ENCODE assay signal across 1 cellular context in the genomic region with DNA sequence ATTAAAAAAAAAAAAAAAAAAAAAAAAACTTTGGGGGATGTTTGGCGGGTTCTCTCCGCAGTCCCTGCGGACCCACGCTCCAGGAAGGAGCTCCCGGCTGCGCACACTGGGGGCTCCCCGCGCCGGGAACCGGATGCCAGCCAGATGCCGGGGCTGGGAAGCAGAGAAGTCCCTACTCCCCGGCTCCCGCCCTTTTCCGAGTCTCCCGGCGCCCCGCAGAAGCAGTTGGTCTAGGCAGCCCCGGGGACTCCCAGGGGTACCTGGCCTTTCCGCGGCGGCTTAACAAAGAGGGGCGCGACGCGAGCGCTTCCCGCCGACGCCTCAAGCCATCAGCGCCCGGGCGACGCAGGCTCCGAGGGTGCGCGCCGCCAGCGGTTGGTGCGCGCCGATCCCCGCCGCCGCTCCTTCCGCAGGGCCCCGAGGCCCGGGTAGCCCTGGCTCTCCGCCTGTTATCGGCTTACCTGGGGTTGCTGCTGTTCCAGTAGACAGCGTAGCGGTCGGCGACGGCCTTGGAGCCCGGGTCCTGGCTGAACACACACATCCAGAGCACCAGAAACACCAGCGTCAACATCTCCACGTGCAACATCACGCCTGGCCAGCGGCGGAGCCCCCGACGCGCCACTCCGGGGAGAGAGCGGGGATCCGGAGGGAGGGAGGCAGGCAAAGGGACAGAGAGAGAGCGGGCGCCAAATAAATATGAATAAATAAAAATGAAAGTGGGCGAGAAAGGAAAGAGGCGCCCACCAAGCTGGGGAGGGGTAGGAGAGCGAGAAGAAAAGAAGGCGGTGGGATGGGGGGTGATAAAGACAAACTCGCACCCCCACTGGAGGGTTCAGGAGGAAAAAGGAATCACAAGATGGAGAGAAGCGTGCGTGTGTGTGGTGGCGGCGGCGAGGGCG.
TF ChIP-seq lines count a peak whose summit lies in the region.

No MANE protein-coding gene starts in this region.

TF ChIP-seq in HEK293, 187 proteins besides CTCF, POLR2A, EP300 and RAD21 (continued from another document and continues in another):
- TF ChIP-seq KLF10 (tag by site-specific recombination; IDR thresholded peaks at IDR 0.05): no peak
- TF ChIP-seq GLI4 (tag by site-specific recombination; IDR thresholded peaks at IDR 0.05): no peak
- TF ChIP-seq ZNF112 (tag by site-specific recombination; IDR thresholded peaks at IDR 0.05): no peak
- TF ChIP-seq KLF9 (tag by site-specific recombination; IDR thresholded peaks at IDR 0.05; ENCODE audit: low read depth): no peak
- TF ChIP-seq SETDB1 (IDR thresholded peaks at IDR 0.05; ENCODE audit: insufficient read length, low read length): no peak
- TF ChIP-seq ZNF624 (tag by site-specific recombination; IDR thresholded peaks at IDR 0.05): no peak
- TF ChIP-seq, protein P1, sequence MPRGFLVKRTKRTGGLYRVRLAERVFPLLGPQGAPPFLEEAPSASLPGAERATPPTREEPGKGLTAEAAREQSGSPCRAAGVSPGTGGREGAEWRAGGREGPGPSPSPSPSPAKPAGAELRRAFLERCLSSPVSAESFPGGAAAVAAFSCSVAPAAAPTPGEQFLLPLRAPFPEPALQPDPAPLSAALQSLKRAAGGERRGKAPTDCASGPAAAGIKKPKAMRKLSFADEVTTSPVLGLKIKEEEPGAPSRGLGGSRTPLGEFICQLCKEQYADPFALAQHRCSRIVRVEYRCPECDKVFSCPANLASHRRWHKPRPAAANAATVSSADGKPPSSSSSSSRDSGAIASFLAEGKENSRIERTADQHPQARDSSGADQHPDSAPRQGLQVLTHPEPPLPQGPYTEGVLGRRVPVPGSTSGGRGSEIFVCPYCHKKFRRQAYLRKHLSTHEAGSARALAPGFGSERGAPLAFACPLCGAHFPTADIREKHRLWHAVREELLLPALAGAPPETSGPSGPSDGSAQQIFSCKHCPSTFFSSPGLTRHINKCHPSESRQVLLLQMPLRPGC (tag by site-specific recombination; IDR thresholded peaks at IDR 0.05): no peak
- TF ChIP-seq KLF1 (tag by site-specific recombination; IDR thresholded peaks at IDR 0.05): no peak
- TF ChIP-seq, protein P2, sequence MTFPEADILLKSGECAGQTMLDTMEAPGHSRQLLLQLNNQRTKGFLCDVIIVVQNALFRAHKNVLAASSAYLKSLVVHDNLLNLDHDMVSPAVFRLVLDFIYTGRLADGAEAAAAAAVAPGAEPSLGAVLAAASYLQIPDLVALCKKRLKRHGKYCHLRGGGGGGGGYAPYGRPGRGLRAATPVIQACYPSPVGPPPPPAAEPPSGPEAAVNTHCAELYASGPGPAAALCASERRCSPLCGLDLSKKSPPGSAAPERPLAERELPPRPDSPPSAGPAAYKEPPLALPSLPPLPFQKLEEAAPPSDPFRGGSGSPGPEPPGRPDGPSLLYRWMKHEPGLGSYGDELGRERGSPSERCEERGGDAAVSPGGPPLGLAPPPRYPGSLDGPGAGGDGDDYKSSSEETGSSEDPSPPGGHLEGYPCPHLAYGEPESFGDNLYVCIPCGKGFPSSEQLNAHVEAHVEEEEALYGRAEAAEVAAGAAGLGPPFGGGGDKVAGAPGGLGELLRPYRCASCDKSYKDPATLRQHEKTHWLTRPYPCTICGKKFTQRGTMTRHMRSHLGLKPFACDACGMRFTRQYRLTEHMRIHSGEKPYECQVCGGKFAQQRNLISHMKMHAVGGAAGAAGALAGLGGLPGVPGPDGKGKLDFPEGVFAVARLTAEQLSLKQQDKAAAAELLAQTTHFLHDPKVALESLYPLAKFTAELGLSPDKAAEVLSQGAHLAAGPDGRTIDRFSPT (tag by site-specific recombination; IDR thresholded peaks at IDR 0.05): no peak
- no peak; the same call in 1 of the 2 replicates for TF ChIP-seq ZFP37 (tag by site-specific recombination; IDR thresholded peaks at IDR 0.05)
- TF ChIP-seq, protein P3, sequence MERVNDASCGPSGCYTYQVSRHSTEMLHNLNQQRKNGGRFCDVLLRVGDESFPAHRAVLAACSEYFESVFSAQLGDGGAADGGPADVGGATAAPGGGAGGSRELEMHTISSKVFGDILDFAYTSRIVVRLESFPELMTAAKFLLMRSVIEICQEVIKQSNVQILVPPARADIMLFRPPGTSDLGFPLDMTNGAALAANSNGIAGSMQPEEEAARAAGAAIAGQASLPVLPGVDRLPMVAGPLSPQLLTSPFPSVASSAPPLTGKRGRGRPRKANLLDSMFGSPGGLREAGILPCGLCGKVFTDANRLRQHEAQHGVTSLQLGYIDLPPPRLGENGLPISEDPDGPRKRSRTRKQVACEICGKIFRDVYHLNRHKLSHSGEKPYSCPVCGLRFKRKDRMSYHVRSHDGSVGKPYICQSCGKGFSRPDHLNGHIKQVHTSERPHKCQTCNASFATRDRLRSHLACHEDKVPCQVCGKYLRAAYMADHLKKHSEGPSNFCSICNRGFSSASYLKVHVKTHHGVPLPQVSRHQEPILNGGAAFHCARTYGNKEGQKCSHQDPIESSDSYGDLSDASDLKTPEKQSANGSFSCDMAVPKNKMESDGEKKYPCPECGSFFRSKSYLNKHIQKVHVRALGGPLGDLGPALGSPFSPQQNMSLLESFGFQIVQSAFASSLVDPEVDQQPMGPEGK (tag by site-specific recombination; IDR thresholded peaks at IDR 0.05): peak; percentile 88
- TF ChIP-seq, protein P4, sequence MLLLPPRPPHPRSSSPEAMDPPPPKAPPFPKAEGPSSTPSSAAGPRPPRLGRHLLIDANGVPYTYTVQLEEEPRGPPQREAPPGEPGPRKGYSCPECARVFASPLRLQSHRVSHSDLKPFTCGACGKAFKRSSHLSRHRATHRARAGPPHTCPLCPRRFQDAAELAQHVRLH (tag by site-specific recombination; IDR thresholded peaks at IDR 0.05): no peak
- no peak for TF ChIP-seq ZNF549 (tag by site-specific recombination; IDR thresholded peaks at IDR 0.05)
- TF ChIP-seq, protein P5, sequence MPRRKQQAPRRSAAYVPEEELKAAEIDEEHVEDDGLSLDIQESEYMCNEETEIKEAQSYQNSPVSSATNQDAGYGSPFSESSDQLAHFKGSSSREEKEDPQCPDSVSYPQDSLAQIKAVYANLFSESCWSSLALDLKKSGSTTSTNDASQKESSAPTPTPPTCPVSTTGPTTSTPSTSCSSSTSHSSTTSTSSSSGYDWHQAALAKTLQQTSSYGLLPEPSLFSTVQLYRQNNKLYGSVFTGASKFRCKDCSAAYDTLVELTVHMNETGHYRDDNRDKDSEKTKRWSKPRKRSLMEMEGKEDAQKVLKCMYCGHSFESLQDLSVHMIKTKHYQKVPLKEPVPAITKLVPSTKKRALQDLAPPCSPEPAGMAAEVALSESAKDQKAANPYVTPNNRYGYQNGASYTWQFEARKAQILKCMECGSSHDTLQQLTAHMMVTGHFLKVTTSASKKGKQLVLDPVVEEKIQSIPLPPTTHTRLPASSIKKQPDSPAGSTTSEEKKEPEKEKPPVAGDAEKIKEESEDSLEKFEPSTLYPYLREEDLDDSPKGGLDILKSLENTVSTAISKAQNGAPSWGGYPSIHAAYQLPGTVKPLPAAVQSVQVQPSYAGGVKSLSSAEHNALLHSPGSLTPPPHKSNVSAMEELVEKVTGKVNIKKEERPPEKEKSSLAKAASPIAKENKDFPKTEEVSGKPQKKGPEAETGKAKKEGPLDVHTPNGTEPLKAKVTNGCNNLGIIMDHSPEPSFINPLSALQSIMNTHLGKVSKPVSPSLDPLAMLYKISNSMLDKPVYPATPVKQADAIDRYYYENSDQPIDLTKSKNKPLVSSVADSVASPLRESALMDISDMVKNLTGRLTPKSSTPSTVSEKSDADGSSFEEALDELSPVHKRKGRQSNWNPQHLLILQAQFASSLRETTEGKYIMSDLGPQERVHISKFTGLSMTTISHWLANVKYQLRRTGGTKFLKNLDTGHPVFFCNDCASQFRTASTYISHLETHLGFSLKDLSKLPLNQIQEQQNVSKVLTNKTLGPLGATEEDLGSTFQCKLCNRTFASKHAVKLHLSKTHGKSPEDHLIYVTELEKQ (tag by site-specific recombination; IDR thresholded peaks at IDR 0.05; ENCODE audit: borderline replicate concordance): no peak
- TF ChIP-seq ZNF558 (tag by site-specific recombination; IDR thresholded peaks at IDR 0.05): 0 out of 2 replicates have a peak, but pooled peaks have one; percentile 19
- TF ChIP-seq ZNF335 (tag by site-specific recombination; conservative IDR thresholded peaks at IDR 0.05): peak; percentile 58; the same call in 1 of the 2 replicates
- peak; percentile 95 for TF ChIP-seq ZNF366 (tag by site-specific recombination; conservative IDR thresholded peaks at IDR 0.05)
- TF ChIP-seq EGR2 (tag by site-specific recombination; IDR thresholded peaks at IDR 0.05; ENCODE audit: low read depth): peak; percentile 78
- TF ChIP-seq ZSCAN30 (tag by site-specific recombination; IDR thresholded peaks at IDR 0.05): 0 out of 2 replicates have a peak, but pooled peaks have one; percentile 21
- TF ChIP-seq ZNF394 (tag by site-specific recombination; IDR thresholded peaks at IDR 0.05; ENCODE audit: borderline replicate concordance): peak; percentile 21; the same call in 1 of the 2 replicates
- no peak for TF ChIP-seq ZNF169 (tag by site-specific recombination; IDR thresholded peaks at IDR 0.05)
- TF ChIP-seq ZXDB (tag by site-specific recombination; IDR thresholded peaks at IDR 0.05): peak; percentile 18; the same call in 1 of the 2 replicates
- TF ChIP-seq ZNF311 (tag by site-specific recombination; IDR thresholded peaks at IDR 0.05; ENCODE audit: borderline replicate concordance): no peak
- no peak for TF ChIP-seq ZNF621 (tag by site-specific recombination; IDR thresholded peaks at IDR 0.05)
- TF ChIP-seq ZNF530 (tag by site-specific recombination; IDR thresholded peaks at IDR 0.05; ENCODE audit: low read depth): no peak
- TF ChIP-seq, protein P6, sequence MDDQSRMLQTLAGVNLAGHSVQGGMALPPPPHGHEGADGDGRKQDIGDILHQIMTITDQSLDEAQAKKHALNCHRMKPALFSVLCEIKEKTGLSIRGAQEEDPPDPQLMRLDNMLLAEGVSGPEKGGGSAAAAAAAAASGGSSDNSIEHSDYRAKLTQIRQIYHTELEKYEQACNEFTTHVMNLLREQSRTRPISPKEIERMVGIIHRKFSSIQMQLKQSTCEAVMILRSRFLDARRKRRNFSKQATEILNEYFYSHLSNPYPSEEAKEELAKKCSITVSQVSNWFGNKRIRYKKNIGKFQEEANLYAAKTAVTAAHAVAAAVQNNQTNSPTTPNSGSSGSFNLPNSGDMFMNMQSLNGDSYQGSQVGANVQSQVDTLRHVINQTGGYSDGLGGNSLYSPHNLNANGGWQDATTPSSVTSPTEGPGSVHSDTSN (CRISPR knock-in tag; IDR thresholded peaks at IDR 0.05): no peak
- TF ChIP-seq ZNF324 (tag by site-specific recombination; IDR thresholded peaks at IDR 0.05): no peak
- TF ChIP-seq MZF1 (tag by site-specific recombination; IDR thresholded peaks at IDR 0.05; ENCODE audit: borderline replicate concordance): no peak
- TF ChIP-seq ZNF133 (tag by site-specific recombination; IDR thresholded peaks at IDR 0.05): no peak
- TF ChIP-seq ZNF514 (tag by site-specific recombination; IDR thresholded peaks at IDR 0.05): no peak
- no peak for TF ChIP-seq ZNF16 (tag by site-specific recombination; IDR thresholded peaks at IDR 0.05; ENCODE audit: low read depth)
- no peak for TF ChIP-seq ZNF626 (tag by site-specific recombination; IDR thresholded peaks at IDR 0.05)
- no peak for TF ChIP-seq ZBTB48 (tag by site-specific recombination; IDR thresholded peaks at IDR 0.05)
- TF ChIP-seq, protein P7, sequence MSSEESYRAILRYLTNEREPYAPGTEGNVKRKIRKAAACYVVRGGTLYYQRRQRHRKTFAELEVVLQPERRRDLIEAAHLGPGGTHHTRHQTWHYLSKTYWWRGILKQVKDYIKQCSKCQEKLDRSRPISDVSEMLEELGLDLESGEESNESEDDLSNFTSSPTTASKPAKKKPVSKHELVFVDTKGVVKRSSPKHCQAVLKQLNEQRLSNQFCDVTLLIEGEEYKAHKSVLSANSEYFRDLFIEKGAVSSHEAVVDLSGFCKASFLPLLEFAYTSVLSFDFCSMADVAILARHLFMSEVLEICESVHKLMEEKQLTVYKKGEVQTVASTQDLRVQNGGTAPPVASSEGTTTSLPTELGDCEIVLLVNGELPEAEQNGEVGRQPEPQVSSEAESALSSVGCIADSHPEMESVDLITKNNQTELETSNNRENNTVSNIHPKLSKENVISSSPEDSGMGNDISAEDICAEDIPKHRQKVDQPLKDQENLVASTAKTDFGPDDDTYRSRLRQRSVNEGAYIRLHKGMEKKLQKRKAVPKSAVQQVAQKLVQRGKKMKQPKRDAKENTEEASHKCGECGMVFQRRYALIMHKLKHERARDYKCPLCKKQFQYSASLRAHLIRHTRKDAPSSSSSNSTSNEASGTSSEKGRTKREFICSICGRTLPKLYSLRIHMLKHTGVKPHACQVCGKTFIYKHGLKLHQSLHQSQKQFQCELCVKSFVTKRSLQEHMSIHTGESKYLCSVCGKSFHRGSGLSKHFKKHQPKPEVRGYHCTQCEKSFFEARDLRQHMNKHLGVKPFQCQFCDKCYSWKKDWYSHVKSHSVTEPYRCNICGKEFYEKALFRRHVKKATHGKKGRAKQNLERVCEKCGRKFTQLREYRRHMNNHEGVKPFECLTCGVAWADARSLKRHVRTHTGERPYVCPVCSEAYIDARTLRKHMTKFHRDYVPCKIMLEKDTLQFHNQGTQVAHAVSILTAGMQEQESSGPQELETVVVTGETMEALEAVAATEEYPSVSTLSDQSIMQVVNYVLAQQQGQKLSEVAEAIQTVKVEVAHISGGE (tag by site-specific recombination; conservative IDR thresholded peaks at IDR 0.05; ENCODE audit: low read depth): no peak; the same call in 1 of the 2 replicates
- no peak for TF ChIP-seq ZNF555 (tag by site-specific recombination; conservative IDR thresholded peaks at IDR 0.05)
- no peak for TF ChIP-seq ZNF664 (tag by site-specific recombination; IDR thresholded peaks at IDR 0.05)
- TF ChIP-seq TCF7L2 (IDR thresholded peaks at IDR 0.05; ENCODE audit: borderline replicate concordance, low read depth, low read length): no peak
- TF ChIP-seq ZNF629 (tag by site-specific recombination; IDR thresholded peaks at IDR 0.05): no peak
- TF ChIP-seq, protein P8, sequence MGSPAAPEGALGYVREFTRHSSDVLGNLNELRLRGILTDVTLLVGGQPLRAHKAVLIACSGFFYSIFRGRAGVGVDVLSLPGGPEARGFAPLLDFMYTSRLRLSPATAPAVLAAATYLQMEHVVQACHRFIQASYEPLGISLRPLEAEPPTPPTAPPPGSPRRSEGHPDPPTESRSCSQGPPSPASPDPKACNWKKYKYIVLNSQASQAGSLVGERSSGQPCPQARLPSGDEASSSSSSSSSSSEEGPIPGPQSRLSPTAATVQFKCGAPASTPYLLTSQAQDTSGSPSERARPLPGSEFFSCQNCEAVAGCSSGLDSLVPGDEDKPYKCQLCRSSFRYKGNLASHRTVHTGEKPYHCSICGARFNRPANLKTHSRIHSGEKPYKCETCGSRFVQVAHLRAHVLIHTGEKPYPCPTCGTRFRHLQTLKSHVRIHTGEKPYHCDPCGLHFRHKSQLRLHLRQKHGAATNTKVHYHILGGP (tag by site-specific recombination; IDR thresholded peaks at IDR 0.05): no peak
- peak; percentile 88 for TF ChIP-seq ZNF341 (tag by site-specific recombination; IDR thresholded peaks at IDR 0.05; ENCODE audit: low read depth)
- peak; percentile 16; the same call in 1 of the 2 replicates for TF ChIP-seq ZNF561 (tag by site-specific recombination; IDR thresholded peaks at IDR 0.05; ENCODE audit: borderline replicate concordance)
- TF ChIP-seq GLIS2 (tag by site-specific recombination; IDR thresholded peaks at IDR 0.05): peak; percentile 37; the same call in 1 of the 2 replicates
- TF ChIP-seq ZNF600 (tag by site-specific recombination; IDR thresholded peaks at IDR 0.05): no peak
- peak; percentile 89 for TF ChIP-seq ZBTB20 (tag by site-specific recombination; IDR thresholded peaks at IDR 0.05)
- no peak for TF ChIP-seq HOXA7 (CRISPR knock-in tag; IDR thresholded peaks at IDR 0.05; ENCODE audit: borderline replicate concordance)
- TF ChIP-seq GFI1B (tag by site-specific recombination; IDR thresholded peaks at IDR 0.05): no peak
- no peak for TF ChIP-seq ZNF623 (tag by site-specific recombination; IDR thresholded peaks at IDR 0.05)
- TF ChIP-seq ZNF610 (tag by site-specific recombination; IDR thresholded peaks at IDR 0.05; ENCODE audit: borderline replicate concordance): no peak
